Comparison of ENCODE assay signal across 10 cellular contexts in genomic region chr5:76855961-76856360, GRCh38. TPM values are rescaled to one million over a fixed set of nuclear protein-coding genes. Genes with fewer than 3 reads are reported as not detected.
A peak's percentile ranks its signal among the peaks of the same experiment; 100 is the strongest.
DNase-seq lines count a peak whose midpoint lies in the region; ATAC-seq, FAIRE-seq and TF ChIP-seq lines count a peak whose summit lies in the region.
"Had no signal": no experiment of that assay in that cellular context is flagged by ENCODE, and none has a peak within 500 bp of the region (broad histone marks: within the 10 kb centered on the region; RNA-seq: fewer than 3 reads in every experiment).

No MANE protein-coding gene starts in this region.

- H3F3A ChIP-seq in SU-DHL-6 (ENCODE audit: insufficient read depth): no peaks in the 10 kb centered on the region

- H3K4me1 Mint-ChIP-seq in dendritic cell treated with granulocyte-macrophage colony-stimulating factor and Interleukin-4, amounts not matched to agents 40 ng/mL and 50 ng/mL, for 4 days (ENCODE audit: low read depth): peaks cover 80% of the 10 kb centered on the region
- H3K4me1 Mint-ChIP-seq in stimulated activated naive B cell treated with anti-CD40 and anti-IgM and Interleukin-4, amounts not matched to agents 10 μg/mL and 1 μg/mL and 100 μg/mL, for 72 hours: peaks cover 18 to 27% of the 10 kb centered on the region in 2 donors

- no peaks in the 10 kb centered on the region for H3K36me3 ChIP-seq in SU-DHL-6 (ENCODE audit: low read length)
- H3K36me3 ChIP-seq in sigmoid colon: no peaks in the 10 kb centered on the region

- H3K4me1 ChIP-seq in sigmoid colon: no peaks in the 10 kb centered on the region

- H4K20me1 ChIP-seq in SU-DHL-6 (ENCODE audit: low read depth, low read length): no peaks in the 10 kb centered on the region

- peaks cover 22% of the 10 kb centered on the region for H3K9me3 Mint-ChIP-seq in dendritic cell treated with granulocyte-macrophage colony-stimulating factor and Interleukin-4, amounts not matched to agents 40 ng/mL and 50 ng/mL, for 4 days
- H3K9me3 Mint-ChIP-seq in stimulated activated naive B cell treated with anti-CD40 and anti-IgM and Interleukin-4, amounts not matched to agents 10 μg/mL and 1 μg/mL and 100 μg/mL, for 72 hours: peaks cover 0 to 2% of the 10 kb centered on the region in 2 donors

- no peak for FAIRE-seq in HTR-8/SVneo (lab: Jason Lieb, UNC)

- peak; percentile 75 for DNase-seq in SIG-M5 treated with dmso at 0.1 percent for 504 hours (lab: John Stamatoyannopoulos, UW; ENCODE audit: unreplicated experiment)
- DNase-seq in SIG-M5 (lab: John Stamatoyannopoulos, UW): no peak
- no peak for DNase-seq in stimulated activated naive B cell treated with anti-CD40 and anti-IgM and Interleukin-4, amounts not matched to agents 10 μg/mL and 1 μg/mL and 100 μg/mL, for 72 hours
- DNase-seq in posterior cingulate gyrus: no peak
- DNase-seq in HTR-8/SVneo (ENCODE audit: insufficient read length, low spot score): no peak
- no peak for DNase-seq in sigmoid colon

- 48 to 86% methylated on average over 3 of the region's 3 CpGs for WGBS in sigmoid colon, 2 donors

- peak; percentile 82 to 86 for ATAC-seq in stimulated activated naive B cell treated with anti-CD40 and anti-IgM and Interleukin-4, amounts not matched to agents 10 μg/mL and 1 μg/mL and 100 μg/mL, for 72 hours (replicated peaks)

- H3K4me3 ChIP-seq in SU-DHL-6 (ENCODE audit: insufficient read depth, low read length, poor library complexity, severe bottlenecking) (no peak overlapping the region), sigmoid colon (no peak overlapping the region)

- H3K36me3 Mint-ChIP-seq in dendritic cell treated with granulocyte-macrophage colony-stimulating factor and Interleukin-4, amounts not matched to agents 40 ng/mL and 50 ng/mL, for 4 days (ENCODE audit: low read depth): peaks cover 14% of the 10 kb centered on the region
- peaks cover 0 to 11% of the 10 kb centered on the region in 2 donors for H3K36me3 Mint-ChIP-seq in stimulated activated naive B cell treated with anti-CD40 and anti-IgM and Interleukin-4, amounts not matched to agents 10 μg/mL and 1 μg/mL and 100 μg/mL, for 72 hours

- H3K79me2 ChIP-seq in SU-DHL-6 (ENCODE audit: insufficient read depth, low read length): no peaks in the 10 kb centered on the region

- no peak for TF ChIP-seq EP300 in sigmoid colon (IDR thresholded peaks at IDR 0.05)

- TF ChIP-seq CTCF in SU-DHL-6 (IDR thresholded peaks at IDR 0.05; ENCODE audit: insufficient read depth, low read length, poor library complexity, severe bottlenecking): no peak
- no peak for TF ChIP-seq CTCF in sigmoid colon (IDR thresholded peaks at IDR 0.05)

- intact Hi-C loops in dendritic cell treated with granulocyte-macrophage colony-stimulating factor and Interleukin-4, amounts not matched to agents 40 ng/mL and 50 ng/mL, for 4 days (cut with micrococcal nuclease): no loop called here
- intact Hi-C loops in posterior cingulate gyrus (cut with DNase I): no loop called here
- intact Hi-C loops in sigmoid colon (cut with DNase I): no loop called here

- H3K4me2 ChIP-seq in SU-DHL-6 (ENCODE audit: low read depth, low read length, poor library complexity, severe bottlenecking): no peak overlapping the region

- no peaks in the 10 kb centered on the region for H3K9me2 ChIP-seq in SU-DHL-6 (replicated peaks; ENCODE audit: insufficient read depth, low read length)

- no peaks in the 10 kb centered on the region for H3K9me3 ChIP-seq in SU-DHL-6 (ENCODE audit: insufficient read depth, low read length)
- H3K9me3 ChIP-seq in sigmoid colon: no peaks in the 10 kb centered on the region

- H2AFZ ChIP-seq in SU-DHL-6 (ENCODE audit: low read depth, low read length, severe bottlenecking): peak overlapping the region; percentile 73

- H3K9ac ChIP-seq in SU-DHL-6 (ENCODE audit: low read length): no peak overlapping the region

- no peak overlapping the region for H3K4me3 Mint-ChIP-seq in dendritic cell treated with granulocyte-macrophage colony-stimulating factor and Interleukin-4, amounts not matched to agents 40 ng/mL and 50 ng/mL, for 4 days
- H3K4me3 Mint-ChIP-seq in stimulated activated naive B cell treated with anti-CD40 and anti-IgM and Interleukin-4, amounts not matched to agents 10 μg/mL and 1 μg/mL and 100 μg/mL, for 72 hours: peak overlapping the region in 1 of 2 donors; percentile 2

- no peaks in the 10 kb centered on the region for H3K27me3 ChIP-seq in SU-DHL-6 (ENCODE audit: low read length)
- H3K27me3 ChIP-seq in sigmoid colon: no peaks in the 10 kb centered on the region

- H3K27ac Mint-ChIP-seq in dendritic cell treated with granulocyte-macrophage colony-stimulating factor and Interleukin-4, amounts not matched to agents 40 ng/mL and 50 ng/mL, for 4 days: peak overlapping the region; percentile 88
- peak overlapping the region; percentile 68 for H3K27ac Mint-ChIP-seq in stimulated activated naive B cell treated with anti-CD40 and anti-IgM and Interleukin-4, amounts not matched to agents 10 μg/mL and 1 μg/mL and 100 μg/mL, for 72 hours

- TF ChIP-seq POLR2A in sigmoid colon (IDR thresholded peaks at IDR 0.05): no peak

- H3K27ac ChIP-seq in SU-DHL-6 (ENCODE audit: low read depth, low read length): no peak overlapping the region
- H3K27ac ChIP-seq in sigmoid colon: no peak overlapping the region
- H3K27ac ChIP-seq: VCaP had no signal

- H3K27me3 Mint-ChIP-seq in dendritic cell treated with granulocyte-macrophage colony-stimulating factor and Interleukin-4, amounts not matched to agents 40 ng/mL and 50 ng/mL, for 4 days: no peaks in the 10 kb centered on the region
- no peaks in the 10 kb centered on the region for H3K27me3 Mint-ChIP-seq in stimulated activated naive B cell treated with anti-CD40 and anti-IgM and Interleukin-4, amounts not matched to agents 10 μg/mL and 1 μg/mL and 100 μg/mL, for 72 hours

RNA-seq across cellular contexts. Expression of gene S100Z, which starts 6.1 kb away (rescaled TPM):
- not detected for total RNA-seq in sigmoid colon
- polyA plus RNA-seq in sigmoid colon: under 1 TPM; 0.25 to 0.69 (median 0.60) TPM
- total RNA-seq: lung microvascular endothelial cell had no signal

RNA-seq across cellular contexts. Expression of gene F2RL1, which starts 37.1 kb away (rescaled TPM):
- under 1 TPM; 0.16 to 0.55 (median 0.31) TPM for total RNA-seq in sigmoid colon
- polyA plus RNA-seq in sigmoid colon: 10 to 100 TPM; 15.0 to 51.7 (median 24.5) TPM
